In genomic region chr4:10521386-10521785, GRCh38 we compare ENCODE assay signal across 20 cellular contexts.
A peak's percentile ranks its signal among the peaks of the same experiment; 100 is the strongest.
DNase-seq lines count a peak whose midpoint lies in the region; ATAC-seq lines count a peak whose summit lies in the region.
"Had no signal": no experiment of that assay in that cellular context is flagged by ENCODE, and none has a peak within 500 bp of the region (broad histone marks: within the 10 kb centered on the region; RNA-seq: fewer than 3 reads in every experiment).

No MANE protein-coding gene starts in this region.

- DNase-seq in DMS153 treated with DMSO at 0.1 percent for 48 hours (lab: John Stamatoyannopoulos, UW; ENCODE audit: unreplicated experiment) (peak; percentile 28), NCI-H146 (lab: John Stamatoyannopoulos, UW) (peak; percentile 97), NCI-H345 (lab: John Stamatoyannopoulos, UW) (peak; percentile 48), NCI-H82 treated with DMSO at 0.1 percent for 48 hours (lab: John Stamatoyannopoulos, UW; ENCODE audit: unreplicated experiment) (peak; percentile 58), HuH-7.5 (ENCODE audit: low spot score) (no peak)
- DNase-seq in effector CD8-positive, alpha-beta T cell (lab: John Stamatoyannopoulos, UW) = no peak
- DNase-seq: activated CD4-positive, CD25-positive, alpha-beta regulatory T cell treated with anti-CD3 and anti-CD28 coated beads, Interleukin-2, amount 50 U/mL, for 72 hours; BE2C; body of pancreas; HCEC 1CT; kidney; NCI-H1694; NK-92 treated with Interleukin-12 subunit alpha and Interleukin-12 subunit beta, amount 100 ng/mL, for 24 hours; Peyer's patch; sigmoid colon; stimulated activated naive CD8-positive, alpha-beta T cell treated with anti-CD3 and anti-CD28 coated beads, Interleukin-15, Interleukin-2, amounts not matched to agents 100 U/mL and 50 U/mL, for 24 hours; T-helper 1 cell had no signal

- ATAC-seq in HG02678 (IDR thresholded peaks at IDR 0.05; ENCODE audit: unreplicated experiment) = no peak
- no peak for ATAC-seq in HG02981 (IDR thresholded peaks at IDR 0.05; ENCODE audit: unreplicated experiment)
- ATAC-seq: A549; body of pancreas; stimulated activated naive CD8-positive, alpha-beta T cell treated with anti-CD3 and anti-CD28 coated beads, Interleukin-15, Interleukin-2, amounts not matched to agents 100 U/mL and 50 U/mL, for 24 hours had no signal

Comparison
In these comparisons a context has a peak if more than half of its experiments do, and no peak if none do; other contexts are left out.
1. DNase-seq: peak in DMS153 treated with DMSO at 0.1 percent for 48 hours (single experiment), NCI-H146 (single experiment), NCI-H345 (single experiment) and NCI-H82 treated with DMSO at 0.1 percent for 48 hours (single experiment); none in HuH-7.5 (single experiment) and effector CD8-positive, alpha-beta T cell (single experiment).